Comparison of ENCODE assay signal across 1 cellular context in genomic region chr9:97527626-97528528, GRCh38.
TF ChIP-seq lines count a peak whose summit lies in the region.

No MANE protein-coding gene starts in this region.

TF ChIP-seq in GM12878, 131 proteins besides CTCF, POLR2A, EP300 and RAD21 (continued from another document):
- TF ChIP-seq ZNF274 (IDR thresholded peaks at IDR 0.05; ENCODE audit: insufficient read depth, insufficient read length) (no peak), NKRF (conservative IDR thresholded peaks at IDR 0.05) (no peak), EED (IDR thresholded peaks at IDR 0.05; ENCODE audit: low read depth) (peak; percentile 78), CBFB (IDR thresholded peaks at IDR 0.05; ENCODE audit: low read depth) (0 out of 2 replicates have a peak, but pooled peaks have one; percentile 42), RUNX3 (IDR thresholded peaks at IDR 0.05; ENCODE audit: low read length) (peak; percentile 91), ZZZ3 (IDR thresholded peaks at IDR 0.05; ENCODE audit: control insufficient read depth, insufficient read length, low read depth) (no peak), LARP7 (IDR thresholded peaks at IDR 0.05) (no peak), SMAD5 (IDR thresholded peaks at IDR 0.05; ENCODE audit: low read depth) (no peak)
TF ChIP-seq in GM12878: peak in this region for 15.
